In the genomic region with DNA sequence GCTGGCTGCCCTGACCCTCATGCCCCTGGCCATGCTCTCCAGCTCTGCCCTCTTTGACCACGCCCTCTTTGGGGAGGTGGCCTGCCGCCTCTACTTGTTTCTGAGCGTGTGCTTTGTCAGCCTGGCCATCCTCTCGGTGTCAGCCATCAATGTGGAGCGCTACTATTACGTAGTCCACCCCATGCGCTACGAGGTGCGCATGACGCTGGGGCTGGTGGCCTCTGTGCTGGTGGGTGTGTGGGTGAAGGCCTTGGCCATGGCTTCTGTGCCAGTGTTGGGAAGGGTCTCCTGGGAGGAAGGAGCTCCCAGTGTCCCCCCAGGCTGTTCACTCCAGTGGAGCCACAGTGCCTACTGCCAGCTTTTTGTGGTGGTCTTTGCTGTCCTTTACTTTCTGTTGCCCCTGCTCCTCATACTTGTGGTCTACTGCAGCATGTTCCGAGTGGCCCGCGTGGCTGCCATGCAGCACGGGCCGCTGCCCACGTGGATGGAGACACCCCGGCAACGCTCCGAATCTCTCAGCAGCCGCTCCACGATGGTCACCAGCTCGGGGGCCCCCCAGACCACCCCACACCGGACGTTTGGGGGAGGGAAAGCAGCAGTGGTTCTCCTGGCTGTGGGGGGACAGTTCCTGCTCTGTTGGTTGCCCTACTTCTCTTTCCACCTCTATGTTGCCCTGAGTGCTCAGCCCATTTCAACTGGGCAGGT, we compare ENCODE assay signal across 16 cellular contexts. TPM values are rescaled to one million over a fixed set of nuclear protein-coding genes. Genes with fewer than 3 reads are reported as not detected.
DNase-seq lines count a peak whose midpoint lies in the region; ATAC-seq and TF ChIP-seq lines count a peak whose summit lies in the region.
"Had no signal": no experiment of that assay in that cellular context is flagged by ENCODE, and none has a peak within 500 bp of the region (broad histone marks: within the 10 kb centered on the region; RNA-seq: fewer than 3 reads in every experiment).

No MANE protein-coding gene starts in this region.

- peak overlapping the region; percentile 34 for H3K4me3 Mint-ChIP-seq in glutamatergic neuron (ENCODE audit: unreplicated experiment)
- H3K4me3 Mint-ChIP-seq: CD4-positive, alpha-beta memory T cell; IgD-negative memory B cell had no signal

- in situ Hi-C loops in GM13976 (cut with MboI; ENCODE audit: low sequenced_read_pairs, unreplicated experiment), result loop anchor here (10.0 kb wide), 1 partner anchor 441 kb away; the partner anchor contains the start of gene AHCYL1

- H3K79me2 ChIP-seq in osteoblast (ENCODE audit: insufficient read depth, low read length), result peaks cover 16% of the 10 kb centered on the region

- H2AFZ ChIP-seq in osteoblast (ENCODE audit: low read length), result no peak overlapping the region

- H3K36me3 ChIP-seq in H7 (replicated peaks; ENCODE audit: control insufficient read depth, insufficient read depth, low read length) (no peaks in the 10 kb centered on the region; the same call in 1 of the 2 replicates), osteoblast (ENCODE audit: insufficient read depth, low read length) (no peaks in the 10 kb centered on the region), stomach (no peaks in the 10 kb centered on the region)
- H3K36me3 ChIP-seq: BE2C had no signal

- H3K27me3 Mint-ChIP-seq in glutamatergic neuron (ENCODE audit: unreplicated experiment), result peaks cover 3% of the 10 kb centered on the region
- H3K27me3 Mint-ChIP-seq: CD4-positive, alpha-beta memory T cell; IgD-negative memory B cell had no signal

- 84 to 89% (median 86%) methylated on average over 17 to 24 of the region's 24 CpGs for WGBS in stomach, 5 donors

- TF ChIP-seq POLR2A in stomach (IDR thresholded peaks at IDR 0.05), result no peak

- ATAC-seq in HG03135 (IDR thresholded peaks at IDR 0.05; ENCODE audit: unreplicated experiment), result no peak
- ATAC-seq: A549 had no signal

- no peak for TF ChIP-seq EP300 in stomach (IDR thresholded peaks at IDR 0.05)

- no peak overlapping the region for H3K27ac Mint-ChIP-seq in glutamatergic neuron (ENCODE audit: unreplicated experiment)
- H3K27ac Mint-ChIP-seq: IgD-negative memory B cell had no signal

- peaks cover 22% of the 10 kb centered on the region for H3K4me1 ChIP-seq in osteoblast (ENCODE audit: insufficient read depth, low read length)
- peaks cover 9 to 18% (median 13%) of the 10 kb centered on the region in 4 donors for H3K4me1 ChIP-seq in stomach

- H3K9me3 Mint-ChIP-seq in glutamatergic neuron (ENCODE audit: unreplicated experiment), result peaks cover 2% of the 10 kb centered on the region
- H3K9me3 Mint-ChIP-seq: IgD-negative memory B cell had no signal

- H4K20me1 ChIP-seq in osteoblast (ENCODE audit: insufficient read depth, low read length), result no peaks in the 10 kb centered on the region

- H3K4me3 ChIP-seq in H7 (ENCODE audit: insufficient read depth, low read depth, low read length), result no peak overlapping the region
- no peak overlapping the region for H3K4me3 ChIP-seq in osteoblast (ENCODE audit: insufficient read depth, low read length)
- no peak overlapping the region for H3K4me3 ChIP-seq in stomach
- H3K4me3 ChIP-seq: A549 had no signal

- H3K27me3 ChIP-seq in H7 (ENCODE audit: control insufficient read depth, insufficient read depth, low read length) (no peaks in the 10 kb centered on the region; the same call in none of the 2 replicates), osteoblast (ENCODE audit: insufficient read depth, low read length) (no peaks in the 10 kb centered on the region), stomach (no peaks in the 10 kb centered on the region)
- H3K27me3 ChIP-seq: BE2C had no signal

- peak; percentile 15 for DNase-seq in GM13976 (ENCODE audit: low spot score)
- DNase-seq in H7, result peak; percentile 41
- no peak for DNase-seq in glutamatergic neuron
- peak; percentile 66 for DNase-seq in osteoblast (ENCODE audit: insufficient read length, low spot score, missing footprints)
- no peak for DNase-seq in stomach
- no peak for DNase-seq in MV-4-11 (lab: John Stamatoyannopoulos, UW)
- DNase-seq: BE2C; CD4-positive, alpha-beta memory T cell; DMS79 had no signal

- no peaks in the 10 kb centered on the region for H3K9me3 ChIP-seq in osteoblast (ENCODE audit: low read depth, low read length)
- no peaks in the 10 kb centered on the region for H3K9me3 ChIP-seq in stomach
- H3K9me3 ChIP-seq: A549, BE2C had no signal

- no peak for TF ChIP-seq CTCF in GM13976 (IDR thresholded peaks at IDR 0.05; ENCODE audit: borderline replicate concordance, control extremely low read depth, extremely low read depth, insufficient read depth, missing control alignments)
- TF ChIP-seq CTCF in glutamatergic neuron (IDR thresholded peaks at IDR 0.05; ENCODE audit: partially characterized antibody, unreplicated experiment), result no peak
- no peak for TF ChIP-seq CTCF in osteoblast (IDR thresholded peaks at IDR 0.05; ENCODE audit: extremely low read depth, low read depth, low read length)
- no peak for TF ChIP-seq CTCF in stomach (IDR thresholded peaks at IDR 0.05)

- no peaks in the 10 kb centered on the region for H3K36me3 Mint-ChIP-seq in glutamatergic neuron (ENCODE audit: unreplicated experiment)
- H3K36me3 Mint-ChIP-seq: IgD-negative memory B cell had no signal

- no peak overlapping the region for H3K4me2 ChIP-seq in osteoblast (ENCODE audit: insufficient read depth, low read length)
- H3K4me2 ChIP-seq: A549 had no signal

- peaks cover 13% of the 10 kb centered on the region for H3K4me1 Mint-ChIP-seq in glutamatergic neuron (ENCODE audit: low read depth, unreplicated experiment)

- intact Hi-C loops in stomach (cut with DNase I; ENCODE audit: low total_unique reads), result loop anchor here (5.0 to 10.0 kb wide), 2 partner anchors 89 to 231 kb away; no protein-coding TSS in a partner anchor

- H3K27ac ChIP-seq in osteoblast (ENCODE audit: low read depth, low read length) (no peak overlapping the region), stomach (no peak overlapping the region)
- H3K27ac ChIP-seq: A549, C4-2B had no signal

RNA-seq across cellular contexts. Expression of gene GPR61, which starts 3.8 kb away (rescaled TPM):
- total RNA-seq in H7 (2014; rRNA removed; shearing (Covaris generic)), result 0.17 TPM in 1 of 2 replicates, not detected in the other
- 0.76 TPM for total RNA-seq in glutamatergic neuron (ENCODE audit: unreplicated experiment)
- total RNA-seq in osteoblast, result not detected in 2 replicates
- not detected for total RNA-seq in stomach
- under 1 TPM in 1 of 3 donors, not detected in 2; 0.12 TPM for polyA plus RNA-seq in stomach
- total RNA-seq: G401, HT-29 had no signal
- polyA plus RNA-seq: AG04450, IgD-negative memory B cell had no signal

RNA-seq across cellular contexts. Expression of gene GNAI3, which starts 5.0 kb away (rescaled TPM):
- 13.3 and 14.6 TPM in 2 replicates for total RNA-seq in H7 (2014; rRNA removed; shearing (Covaris generic))
- total RNA-seq in glutamatergic neuron (ENCODE audit: unreplicated experiment) (13.8 TPM), osteoblast (14.1 and 15.0 TPM in 2 replicates), stomach (10 to 100 TPM in 1 of 5 donors, 1 to 10 TPM in 3, under 1 TPM in 1; 0.58 to 12.7 (median 3.2) TPM)
- polyA plus RNA-seq in stomach, result 1 to 10 TPM; 2.6 to 3.1 (median 2.7) TPM

RNA-seq across cellular contexts. Expression of gene AMIGO1, which starts 33.9 kb away (rescaled TPM):
- 1.1 and 1.9 TPM in 2 replicates for total RNA-seq in H7 (2014; rRNA removed; shearing (Covaris generic))
- 8.0 TPM for total RNA-seq in glutamatergic neuron (ENCODE audit: unreplicated experiment)
- 2.1 and 2.5 TPM in 2 replicates for total RNA-seq in osteoblast
- 10 to 100 TPM in 1 of 5 donors, 1 to 10 TPM in 4; 1.7 to 25.7 (median 3.5) TPM for total RNA-seq in stomach
- polyA plus RNA-seq in stomach, result 1 to 10 TPM; 1.3 to 1.8 (median 1.7) TPM

RNA-seq across cellular contexts. Expression of gene CYB561D1, which starts 49.5 kb away (rescaled TPM):
- 3.1 and 4.2 TPM in 2 replicates for total RNA-seq in H7 (2014; rRNA removed; shearing (Covaris generic))
- total RNA-seq in glutamatergic neuron (ENCODE audit: unreplicated experiment), result 23.9 TPM
- total RNA-seq in osteoblast, result 6.5 and 10.5 TPM in 2 replicates
- 1 to 10 TPM; 1.8 to 6.4 (median 2.3) TPM for total RNA-seq in stomach
- polyA plus RNA-seq in stomach, result 1 to 10 TPM; 1.8 to 4.4 (median 4.1) TPM

RNA-seq across cellular contexts. Expression of gene ATXN7L2, which starts 59.7 kb away (rescaled TPM):
- 9.6 and 9.9 TPM in 2 replicates for total RNA-seq in H7 (2014; rRNA removed; shearing (Covaris generic))
- 54.9 TPM for total RNA-seq in glutamatergic neuron (ENCODE audit: unreplicated experiment)
- 1.8 and 3.5 TPM in 2 replicates for total RNA-seq in osteoblast
- 1 to 10 TPM in 3 of 5 donors, under 1 TPM in 1, not detected in 1; 0.29 to 5.1 (median 2.6) TPM for total RNA-seq in stomach
- 1 to 10 TPM in 2 of 3 donors, under 1 TPM in 1; 0.76 to 6.3 (median 5.2) TPM for polyA plus RNA-seq in stomach

Comparison
In these comparisons a context has a peak if more than half of its experiments do, and no peak if none do; other contexts are left out.
1. DNase-seq: peak in GM13976 (single experiment), H7 (single experiment) and osteoblast (single experiment); none in glutamatergic neuron (single experiment), stomach (single experiment) and MV-4-11 (single experiment).